Comparison of ENCODE assay signal across 11 cellular contexts in the genomic region with DNA sequence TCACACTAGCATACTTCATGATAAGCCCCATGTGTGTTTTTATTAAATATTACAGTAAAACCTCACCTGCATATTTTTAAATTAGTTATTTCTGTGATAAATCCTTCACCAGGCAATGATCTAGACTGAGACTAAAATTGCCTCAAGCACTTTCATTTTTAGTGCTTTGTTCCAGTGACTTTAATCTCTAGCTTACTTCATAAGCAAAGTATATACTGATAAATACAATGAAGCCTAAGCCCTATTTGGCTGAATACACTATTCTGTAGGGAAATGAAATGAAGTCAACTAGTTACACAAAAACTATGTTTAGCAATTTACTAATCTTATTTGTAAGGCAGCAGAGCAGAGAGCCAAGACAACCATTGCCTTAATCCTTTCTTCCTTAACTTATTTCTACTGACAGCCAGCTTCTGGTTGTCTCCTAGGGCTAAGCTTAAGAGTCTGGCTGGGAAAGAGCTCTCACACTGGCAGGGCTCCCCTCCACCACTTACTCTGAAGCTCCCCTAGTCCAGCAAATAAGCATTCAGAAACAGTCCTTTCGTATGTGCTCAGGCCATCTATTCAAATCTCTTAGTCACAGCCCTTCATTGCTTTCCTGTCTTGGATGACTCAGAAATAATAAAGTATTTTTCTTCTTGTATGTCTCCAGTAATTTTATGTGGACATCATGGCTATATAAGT. TPM values are rescaled to one million over a fixed set of nuclear protein-coding genes. Genes with fewer than 3 reads are reported as not detected.
A peak's percentile ranks its signal among the peaks of the same experiment; 100 is the strongest.
DNase-seq lines count a peak whose midpoint lies in the region; ATAC-seq and TF ChIP-seq lines count a peak whose summit lies in the region.
"Had no signal": no experiment of that assay in that cellular context is flagged by ENCODE, and none has a peak within 500 bp of the region (broad histone marks: within the 10 kb centered on the region; RNA-seq: fewer than 3 reads in every experiment).

No MANE protein-coding gene starts in this region.

- H3K9me3 ChIP-seq in SK-N-MC (ENCODE audit: low read depth, low read length): no peaks in the 10 kb centered on the region

- no peak overlapping the region for H3K4me3 ChIP-seq in SK-N-MC

- TF ChIP-seq CTCF in type B pancreatic cell (conservative IDR thresholded peaks at IDR 0.05): no peak

- H3K27ac ChIP-seq in SK-N-MC: peak overlapping the region; percentile 45; the same call in 1 of the 2 replicates

- H3K9me3 Mint-ChIP-seq in activated T-cell treated with anti-CD3 and anti-CD28 coated beads, Interleukin-2, amount 50 U/mL, for 72 hours: no peaks in the 10 kb centered on the region
- peaks cover 4% of the 10 kb centered on the region for H3K9me3 Mint-ChIP-seq in type B pancreatic cell
- H3K9me3 Mint-ChIP-seq in activated CD4-positive, alpha-beta memory T cell treated with anti-CD3 and anti-CD28 coated beads, Interleukin-2, amount 10 ng/mL, durations not matched to agents 7 days and 5 days: no peaks in the 10 kb centered on the region
- H3K9me3 Mint-ChIP-seq in naive thymus-derived CD8-positive, alpha-beta T cell: peaks cover 0 to under 1% (median 0%) of the 10 kb centered on the region in 9 donors

- peak; percentile 61 to 82 for ATAC-seq in activated T-cell treated with anti-CD3 and anti-CD28 coated beads, Interleukin-2, amount 50 U/mL, for 72 hours (replicated peaks in 1 of 2)
- ATAC-seq in naive thymus-derived CD8-positive, alpha-beta T cell: no peak
- ATAC-seq in GM21526 (IDR thresholded peaks at IDR 0.05; ENCODE audit: low FRiP score, unreplicated experiment): no peak

- H3K9ac ChIP-seq in SK-N-MC (ENCODE audit: insufficient read length): no peak overlapping the region

- H3K4me3 Mint-ChIP-seq in activated T-cell treated with anti-CD3 and anti-CD28 coated beads, Interleukin-2, amount 50 U/mL, for 72 hours: no peak overlapping the region
- no peak overlapping the region for H3K4me3 Mint-ChIP-seq in type B pancreatic cell
- H3K4me3 Mint-ChIP-seq in activated CD4-positive, alpha-beta memory T cell treated with anti-CD3 and anti-CD28 coated beads, Interleukin-2, amount 10 ng/mL, durations not matched to agents 7 days and 5 days: no peak overlapping the region
- no peak overlapping the region for H3K4me3 Mint-ChIP-seq in naive thymus-derived CD8-positive, alpha-beta T cell

- H3K27me3 Mint-ChIP-seq in activated T-cell treated with anti-CD3 and anti-CD28 coated beads, Interleukin-2, amount 50 U/mL, for 72 hours (ENCODE audit: low read depth): peaks cover 28% of the 10 kb centered on the region
- no peaks in the 10 kb centered on the region for H3K27me3 Mint-ChIP-seq in type B pancreatic cell
- H3K27me3 Mint-ChIP-seq in activated CD4-positive, alpha-beta memory T cell treated with anti-CD3 and anti-CD28 coated beads, Interleukin-2, amount 10 ng/mL, durations not matched to agents 7 days and 5 days: peaks cover 50% of the 10 kb centered on the region
- H3K27me3 Mint-ChIP-seq in naive thymus-derived CD8-positive, alpha-beta T cell: peaks cover 0 to 2% (median 0%) of the 10 kb centered on the region in 5 donors

- H3K36me3 Mint-ChIP-seq in activated T-cell treated with anti-CD3 and anti-CD28 coated beads, Interleukin-2, amount 50 U/mL, for 72 hours (ENCODE audit: insufficient read depth in 2 of 2): no peaks in the 10 kb centered on the region
- no peaks in the 10 kb centered on the region for H3K36me3 Mint-ChIP-seq in type B pancreatic cell
- H3K36me3 Mint-ChIP-seq in activated CD4-positive, alpha-beta memory T cell treated with anti-CD3 and anti-CD28 coated beads, Interleukin-2, amount 10 ng/mL, durations not matched to agents 7 days and 5 days (ENCODE audit: low read depth): no peaks in the 10 kb centered on the region
- H3K36me3 Mint-ChIP-seq in naive thymus-derived CD8-positive, alpha-beta T cell: peaks cover 0 to 3% (median 0%) of the 10 kb centered on the region in 3 donors

- no peak overlapping the region for H3K27ac Mint-ChIP-seq in activated T-cell treated with anti-CD3 and anti-CD28 coated beads, Interleukin-2, amount 50 U/mL, for 72 hours
- peak overlapping the region; percentile 66 for H3K27ac Mint-ChIP-seq in type B pancreatic cell
- H3K27ac Mint-ChIP-seq in activated CD4-positive, alpha-beta memory T cell treated with anti-CD3 and anti-CD28 coated beads, Interleukin-2, amount 10 ng/mL, durations not matched to agents 7 days and 5 days: no peak overlapping the region
- no peak overlapping the region for H3K27ac Mint-ChIP-seq in naive thymus-derived CD8-positive, alpha-beta T cell

- CTCF ChIA-PET in activated CD4-positive, alpha-beta memory T cell treated with anti-CD3 and anti-CD28 coated beads, Interleukin-2, amount 10 ng/mL, durations not matched to agents 7 days and 5 days (lab: Charles Lee): no interaction called here

- POLR2A ChIA-PET in activated CD4-positive, alpha-beta memory T cell treated with anti-CD3 and anti-CD28 coated beads, Interleukin-2, amount 10 ng/mL, durations not matched to agents 7 days and 5 days (lab: Charles Lee): no interaction called here
- POLR2A ChIA-PET in naive thymus-derived CD8-positive, alpha-beta T cell (lab: Charles Lee): interaction anchor here (0.7 to 1.0 kb wide), 2 partner anchors 59 to 341 kb away, joined by 3 read pairs; no protein-coding TSS in a partner anchor

- H3K4me1 Mint-ChIP-seq in activated T-cell treated with anti-CD3 and anti-CD28 coated beads, Interleukin-2, amount 50 U/mL, for 72 hours (ENCODE audit: low read depth): peaks cover 18% of the 10 kb centered on the region
- H3K4me1 Mint-ChIP-seq in type B pancreatic cell (ENCODE audit: unreplicated experiment): peaks cover 4% of the 10 kb centered on the region
- no peaks in the 10 kb centered on the region for H3K4me1 Mint-ChIP-seq in activated CD4-positive, alpha-beta memory T cell treated with anti-CD3 and anti-CD28 coated beads, Interleukin-2, amount 10 ng/mL, durations not matched to agents 7 days and 5 days
- H3K4me1 Mint-ChIP-seq in naive thymus-derived CD8-positive, alpha-beta T cell: peaks cover 2 to 8% (median 4%) of the 10 kb centered on the region in 4 donors

- DNase-seq in activated T-cell treated with anti-CD3 and anti-CD28 coated beads, Interleukin-2, amount 50 U/mL, for 72 hours: no peak
- DNase-seq in activated T-cell treated with anti-CD3 and anti-CD28 coated beads for 4 hours: no peak
- no peak for DNase-seq in SK-N-MC (ENCODE audit: low read depth, low spot score)
- peak; percentile 47 for DNase-seq in glomerular visceral epithelial cell (ENCODE audit: extremely low spot score)
- no peak for DNase-seq in type B pancreatic cell (ENCODE audit: extremely low spot score, unreplicated experiment)
- DNase-seq in activated CD4-positive, alpha-beta memory T cell treated with anti-CD3 and anti-CD28 coated beads, Interleukin-2, amount 10 ng/mL, durations not matched to agents 7 days and 5 days: no peak
- no peak for DNase-seq in naive thymus-derived CD8-positive, alpha-beta T cell
- DNase-seq: caudate nucleus; NCI-H1930; stimulated activated CD4-positive, alpha-beta T cell treated with anti-CD3 and anti-CD28 coated beads, Interleukin-4, amount 100 ng/mL, for 24 hours had no signal

- H3K36me3 ChIP-seq in SK-N-MC (ENCODE audit: insufficient read depth, low read length): no peaks in the 10 kb centered on the region

RNA-seq across cellular contexts. Expression of a gene that starts 31.4 kb away (rescaled TPM):
- 10 to 100 TPM; 67.1 to 71.3 TPM for total RNA-seq in activated T-cell treated with anti-CD3 and anti-CD28 coated beads, Interleukin-2, amount 50 U/mL, for 72 hours
- 73.4 and 77.4 TPM in 2 replicates for total RNA-seq in type B pancreatic cell (ENCODE audit: low replicate concordance)
- total RNA-seq in activated CD4-positive, alpha-beta memory T cell treated with anti-CD3 and anti-CD28 coated beads, Interleukin-2, amount 10 ng/mL, durations not matched to agents 7 days and 5 days: 10 to 100 TPM; 43.4 to 44.9 TPM
- total RNA-seq in naive thymus-derived CD8-positive, alpha-beta T cell: 10 to 100 TPM; 44.7 to 46.0 TPM
- 10 to 100 TPM; 11.2 to 20.2 (median 14.2) TPM for polyA plus RNA-seq in naive thymus-derived CD8-positive, alpha-beta T cell

Comparison
In these comparisons a context has a peak if more than half of its experiments do, and no peak if none do; other contexts are left out.
1. ATAC-seq: peak in activated T-cell treated with anti-CD3 and anti-CD28 coated beads, Interleukin-2, amount 50 U/mL, for 72 hours (2 of 2); none in naive thymus-derived CD8-positive, alpha-beta T cell (0 of 2) and GM21526 (single experiment).